ENCODE assay signal across 1 cellular context in the genomic region with DNA sequence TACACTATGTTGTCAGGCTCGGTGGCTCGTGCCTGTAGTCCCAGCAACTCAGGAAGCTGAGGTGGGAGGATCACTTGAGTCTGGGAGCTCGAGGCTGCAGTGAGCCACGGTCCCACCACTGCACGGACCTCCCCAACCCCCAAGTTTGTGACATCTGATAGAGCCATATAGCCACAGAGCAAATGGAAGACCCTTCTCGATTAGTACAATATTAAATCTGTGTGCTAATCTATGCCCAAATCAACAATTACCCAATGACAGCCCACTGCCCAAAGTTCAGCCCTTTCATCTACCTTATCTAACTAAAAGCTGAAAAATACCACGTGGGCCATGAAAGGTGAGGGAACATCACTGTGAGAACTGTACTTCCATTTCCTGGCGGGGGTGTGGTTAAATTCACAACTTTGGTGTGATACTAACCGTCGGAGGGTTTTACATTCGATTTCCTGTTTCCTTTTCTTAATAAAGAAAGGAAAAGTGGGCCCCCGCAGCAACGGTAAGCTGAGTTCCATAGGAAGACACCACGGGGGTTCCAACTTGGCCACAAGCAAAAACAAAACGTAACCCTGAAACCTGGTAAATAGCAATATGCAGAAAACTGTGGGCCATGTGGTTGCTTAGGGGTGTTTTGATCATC.
TF ChIP-seq lines count a peak whose summit lies in the region.

No MANE protein-coding gene starts in this region.

TF ChIP-seq in SK-N-SH, 30 proteins besides CTCF, POLR2A, EP300 and RAD21 (continued from another document):
- TF ChIP-seq, protein P1, sequence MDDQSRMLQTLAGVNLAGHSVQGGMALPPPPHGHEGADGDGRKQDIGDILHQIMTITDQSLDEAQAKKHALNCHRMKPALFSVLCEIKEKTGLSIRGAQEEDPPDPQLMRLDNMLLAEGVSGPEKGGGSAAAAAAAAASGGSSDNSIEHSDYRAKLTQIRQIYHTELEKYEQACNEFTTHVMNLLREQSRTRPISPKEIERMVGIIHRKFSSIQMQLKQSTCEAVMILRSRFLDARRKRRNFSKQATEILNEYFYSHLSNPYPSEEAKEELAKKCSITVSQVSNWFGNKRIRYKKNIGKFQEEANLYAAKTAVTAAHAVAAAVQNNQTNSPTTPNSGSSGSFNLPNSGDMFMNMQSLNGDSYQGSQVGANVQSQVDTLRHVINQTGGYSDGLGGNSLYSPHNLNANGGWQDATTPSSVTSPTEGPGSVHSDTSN (IDR thresholded peaks at IDR 0.05): no peak
- TF ChIP-seq NFIC (IDR thresholded peaks at IDR 0.05; ENCODE audit: borderline replicate concordance) (no peak), TAF1 (IDR thresholded peaks at IDR 0.05; ENCODE audit: borderline replicate concordance, low read depth, low read length) (no peak), RXRA (IDR thresholded peaks at IDR 0.05; ENCODE audit: borderline replicate concordance, low read depth) (no peak), MXI1 (IDR thresholded peaks at IDR 0.05; ENCODE audit: low read depth, low read length) (no peak)
